In the genomic region with DNA sequence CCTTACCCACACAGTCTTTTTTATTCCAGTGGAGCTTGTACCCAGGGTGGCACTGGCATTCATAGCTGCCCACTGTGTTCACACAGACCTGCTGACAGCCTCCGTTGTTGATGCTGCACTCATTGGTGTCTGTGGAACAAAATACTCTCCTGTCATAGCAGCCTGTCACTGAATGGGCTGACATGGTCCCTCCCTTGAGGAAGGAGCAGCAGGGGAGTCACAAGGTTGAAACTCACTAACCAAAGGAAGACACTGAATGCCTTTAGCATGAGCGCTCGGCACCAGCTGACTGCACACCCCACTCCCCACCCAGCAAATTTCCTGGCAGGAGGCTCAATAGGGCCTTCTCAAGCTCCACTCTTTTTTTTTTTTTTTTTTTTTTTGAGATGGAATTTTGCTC, we compare ENCODE assay signal across 19 cellular contexts. TPM values are rescaled to one million over a fixed set of nuclear protein-coding genes. Genes with fewer than 3 reads are reported as not detected.
A peak's percentile ranks its signal among the peaks of the same experiment; 100 is the strongest.
DNase-seq lines count a peak whose midpoint lies in the region; TF ChIP-seq lines count a peak whose summit lies in the region.
"Had no signal": no experiment of that assay in that cellular context is flagged by ENCODE, and none has a peak within 500 bp of the region (broad histone marks: within the 10 kb centered on the region; RNA-seq: fewer than 3 reads in every experiment).

No MANE protein-coding gene starts in this region.

- no peaks in the 10 kb centered on the region for H3K36me3 ChIP-seq in adrenal gland (replicated peaks in 1 of 2)
- H3K36me3 ChIP-seq: esophagus squamous epithelium, lower lobe of right lung had no signal

- H3K4me3 ChIP-seq in fibroblast of pulmonary artery (replicated peaks; ENCODE audit: low read depth, low read length) (no peak overlapping the region), adrenal gland (no peak overlapping the region)
- H3K4me3 ChIP-seq: esophagus squamous epithelium, lower lobe of right lung had no signal

- DNase-seq in Caki2 (ENCODE audit: low read depth) (peak; percentile 38), M059J (ENCODE audit: low read depth) (peak; percentile 64), fibroblast of pulmonary artery (ENCODE audit: low read depth) (peak; percentile 10), pons (ENCODE audit: low spot score) (peak; percentile 50), adrenal gland (no peak), SKM-1 (lab: John Stamatoyannopoulos, UW; ENCODE audit: unreplicated experiment) (no peak), iPS-NIHi11 (ENCODE audit: low spot score) (no peak)
- DNase-seq: activated CD8-positive, alpha-beta memory T cell treated with anti-CD3 and anti-CD28 coated beads for 24 hours; dermis blood vessel endothelial cell; DND-41; esophagus squamous epithelium; lower lobe of right lung; NCI-H2029; NCI-H526; nephron progenitor cell; retina had no signal

- intact Hi-C loops in adrenal gland (cut with DNase I): no loop called here

- H3K9me3 ChIP-seq in adrenal gland (replicated peaks in 1 of 3): no peaks in the 10 kb centered on the region
- H3K9me3 ChIP-seq: esophagus squamous epithelium, lower lobe of right lung had no signal

- H3K27me3 ChIP-seq in adrenal gland: no peaks in the 10 kb centered on the region

- no peak for TF ChIP-seq POLR2A in adrenal gland (IDR thresholded peaks at IDR 0.05)

- TF ChIP-seq CTCF in fibroblast of pulmonary artery (IDR thresholded peaks at IDR 0.05; ENCODE audit: low read length, missing control alignments) (no peak), adrenal gland (IDR thresholded peaks at IDR 0.05) (no peak)

- no peak overlapping the region for H3K27ac ChIP-seq in adrenal gland
- H3K27ac ChIP-seq: esophagus squamous epithelium, lower lobe of right lung, VCaP had no signal

- in situ Hi-C loops in Caki2 (cut with HindIII; ENCODE audit: low pct_unique_long_range_greater_than_20kb, low sequenced_read_pairs): no loop called here

- WGBS in adrenal gland, 4 donors: 80 to 91% (median 82%) methylated on average over 3 of the region's 3 CpGs

- H3K4me1 ChIP-seq in adrenal gland (replicated peaks in 1 of 2): no peaks in the 10 kb centered on the region

RNA-seq across cellular contexts. Expression of a gene that starts 37.8 kb away (rescaled TPM):
- total RNA-seq in Caki2 (2014; rRNA removed; shearing (Covaris generic); ENCODE audit: low replicate concordance): 4.3 TPM in 1 of 2 replicates, not detected in the other
- 0.37 TPM in 1 of 2 replicates, not detected in the other for total RNA-seq in M059J (2014; rRNA removed; shearing (Covaris generic))
- total RNA-seq in adrenal gland: 10 to 100 TPM in 2 of 8 donors, 1 to 10 TPM in 6; 1.9 to 47.6 (median 5.5) TPM
- 1 to 10 TPM; 2.3 to 3.8 (median 3.7) TPM for polyA plus RNA-seq in adrenal gland
- total RNA-seq: activated T-helper 2 cell treated with anti-CD3 and anti-CD28 coated beads, Interferon-gamma antibody, Interleukin-2, Interleukin-4, amounts not matched to agents 10 μg/mL and 5 μg/mL and 100 μg/mL, durations not matched to agents 14 hours and 24 hours and 36 hours; HT-29 had no signal

RNA-seq across cellular contexts. Expression of a gene that starts 49.8 kb away (rescaled TPM):
- total RNA-seq in Caki2 (2014; rRNA removed; shearing (Covaris generic); ENCODE audit: low replicate concordance): 3.7 and 4.5 TPM in 2 replicates
- 30.5 and 35.6 TPM in 2 replicates for total RNA-seq in M059J (2014; rRNA removed; shearing (Covaris generic))
- 10 to 100 TPM in 5 of 8 donors, 1 to 10 TPM in 3; 5.2 to 42.5 (median 11.0) TPM for total RNA-seq in adrenal gland
- 10 to 100 TPM in 1 of 3 donors, 1 to 10 TPM in 2; 1.4 to 16.1 (median 3.6) TPM for polyA plus RNA-seq in adrenal gland
- total RNA-seq: HT-29 had no signal

Comparison
In these comparisons a context has a peak if more than half of its experiments do, and no peak if none do; other contexts are left out.
1. DNase-seq: peak in Caki2 (single experiment), M059J (single experiment), fibroblast of pulmonary artery (single experiment) and pons (single experiment); none in adrenal gland (0 of 7), SKM-1 (single experiment) and iPS-NIHi11 (single experiment).